ENCODE assay signal across 8 cellular contexts in genomic region chr1:236282159-236282716, GRCh38. TPM values are rescaled to one million over a fixed set of nuclear protein-coding genes. Genes with fewer than 3 reads are reported as not detected.
A peak's percentile ranks its signal among the peaks of the same experiment; 100 is the strongest.
DNase-seq lines count a peak whose midpoint lies in the region; ATAC-seq and TF ChIP-seq lines count a peak whose summit lies in the region.

No MANE protein-coding gene starts in this region.

- ATAC-seq in HG03097 (IDR thresholded peaks at IDR 0.05; ENCODE audit: low FRiP score, unreplicated experiment), result peak; percentile 3
- peak; percentile 28 for ATAC-seq in esophagus mucosa

- DNase-seq in activated CD8-positive, alpha-beta memory T cell treated with anti-CD3 and anti-CD28 coated beads, Interleukin-2, amount 50 U/mL, for 1 hour (ENCODE audit: extremely low read depth), result peak; percentile 21
- no peak for DNase-seq in activated CD8-positive, alpha-beta memory T cell treated with anti-CD3 and anti-CD28 coated beads for 24 hours
- DNase-seq in retinal pigment epithelial cell (ENCODE audit: low read depth), result no peak
- no peak for DNase-seq in NCI-H1436 treated with DMSO at 0.1 percent for 48 hours (lab: John Stamatoyannopoulos, UW)
- DNase-seq in NCI-H524 (lab: John Stamatoyannopoulos, UW), result no peak

- TF ChIP-seq CTCF in WI38 (IDR thresholded peaks at IDR 0.05; ENCODE audit: low read depth, low read length) (no peak), retinal pigment epithelial cell (conservative IDR thresholded peaks at IDR 0.05; ENCODE audit: low read depth, low read length) (no peak)

- peak overlapping the region; percentile 79 for H3K4me3 ChIP-seq in WI38 (ENCODE audit: low read depth, low read length)
- H3K4me3 ChIP-seq in retinal pigment epithelial cell (ENCODE audit: low read length), result peak overlapping the region; percentile 78

RNA-seq across cellular contexts. Expression of gene ERO1B, which starts 0.5 kb away (rescaled TPM):
- total RNA-seq in esophagus mucosa, result 1.1 TPM
